ENCODE assay signal across 26 cellular contexts in genomic region chr13:112466132-112467025, GRCh38.
"Had no signal": no experiment of that assay in that cellular context is flagged by ENCODE, and none has a peak within 500 bp of the region (broad histone marks: within the 10 kb centered on the region; RNA-seq: fewer than 3 reads in every experiment).

No MANE protein-coding gene starts in this region.

- H3K27ac Mint-ChIP-seq: activated B cell treated with CpG ODN at 0.5 μM for 24 hours; activated CD8-positive, alpha-beta T cell treated with anti-CD3 and anti-CD28 coated beads for 36 hours; activated naive CD4-positive, alpha-beta T cell treated with anti-CD3 and anti-CD28 coated beads for 36 hours; activated naive CD8-positive, alpha-beta T cell treated with anti-CD3 and anti-CD28 coated beads for 36 hours; activated T-helper 1 cell treated with anti-CD3 and anti-CD28 coated beads, Interleukin-12 subunit alpha, Interleukin-12 subunit beta, Interleukin-2, Interleukin-4 antibody, amounts not matched to agents 30 ng/mL and 10 ng/mL and 1 ng/mL, durations not matched to agents 14 hours and 24 hours and 36 hours; immature natural killer cell; natural killer cell treated with Interleukin-12 subunit alpha and Interleukin-12 subunit beta and Interleukin-15 and Interleukin-18, amount 100 ng/mL, for 72 hours; T-helper 2 cell treated with Interferon-gamma antibody and Interleukin-4, amounts not matched to agents 5 μg/mL and 100 μg/mL, for 36 hours had no signal

- H3K36me3 ChIP-seq: adrenal gland, heart left ventricle, left lung, thoracic aorta, vagina had no signal

- H3K27me3 ChIP-seq: adrenal gland, body of pancreas, left lung, vagina had no signal

- H3K4me3 ChIP-seq: adrenal gland, body of pancreas, heart left ventricle, left lung, lung, mucosa of descending colon, thoracic aorta, vagina had no signal

- H3K36me3 Mint-ChIP-seq: natural killer cell treated with Interleukin-12 subunit alpha and Interleukin-12 subunit beta and Interleukin-15 and Interleukin-18, amount 100 ng/mL, for 72 hours had no signal

- FAIRE-seq: endothelial cell of umbilical vein had no signal

- H3K9me3 ChIP-seq: adrenal gland, body of pancreas, mucosa of descending colon, vagina had no signal

- H3K27me3 Mint-ChIP-seq: activated B cell treated with CpG ODN at 0.5 μM for 24 hours had no signal

- H3K4me3 Mint-ChIP-seq: activated B cell treated with CpG ODN at 0.5 μM for 24 hours; activated CD8-positive, alpha-beta T cell treated with anti-CD3 and anti-CD28 coated beads for 36 hours; activated naive CD4-positive, alpha-beta T cell treated with anti-CD3 and anti-CD28 coated beads for 36 hours; activated naive CD8-positive, alpha-beta T cell treated with anti-CD3 and anti-CD28 coated beads for 36 hours; activated T-helper 1 cell treated with anti-CD3 and anti-CD28 coated beads, Interleukin-12 subunit alpha, Interleukin-12 subunit beta, Interleukin-2, Interleukin-4 antibody, amounts not matched to agents 30 ng/mL and 10 ng/mL and 1 ng/mL, durations not matched to agents 14 hours and 24 hours and 36 hours; immature natural killer cell; natural killer cell treated with Interleukin-12 subunit alpha and Interleukin-12 subunit beta and Interleukin-15 and Interleukin-18, amount 100 ng/mL, for 72 hours; T-helper 2 cell treated with Interferon-gamma antibody and Interleukin-4, amounts not matched to agents 5 μg/mL and 100 μg/mL, for 36 hours had no signal

- ATAC-seq: activated CD8-positive, alpha-beta T cell treated with anti-CD3 and anti-CD28 coated beads for 36 hours; body of pancreas; left lung; mucosa of descending colon; natural killer cell treated with Interleukin-12 subunit alpha and Interleukin-12 subunit beta and Interleukin-15 and Interleukin-18, amount 100 ng/mL, for 72 hours; right cardiac atrium had no signal

- H3K27ac ChIP-seq: adrenal gland, body of pancreas, heart left ventricle, left lung, thoracic aorta, vagina had no signal

- H3K4me1 Mint-ChIP-seq: activated B cell treated with CpG ODN at 0.5 μM for 24 hours; activated naive CD8-positive, alpha-beta T cell treated with anti-CD3 and anti-CD28 coated beads for 36 hours; immature natural killer cell had no signal

- DNase-seq: activated B cell treated with CpG ODN at 0.5 μM for 24 hours; activated CD4-positive, alpha-beta T cell treated with anti-CD3 and anti-CD28 coated beads, Interleukin-2, amount 50 U/mL, for 1 hour; activated CD8-positive, alpha-beta T cell treated with anti-CD3 and anti-CD28 coated beads for 36 hours; activated effector memory CD4-positive, alpha-beta T cell treated with anti-CD3 and anti-CD28 coated beads, Interleukin-2, amount 50 U/mL, for 16 hours; activated naive CD4-positive, alpha-beta T cell treated with anti-CD3 and anti-CD28 coated beads for 36 hours; activated naive CD8-positive, alpha-beta T cell treated with anti-CD3 and anti-CD28 coated beads for 36 hours; activated T-cell treated with anti-CD3 and anti-CD28 coated beads, Interleukin-2, amount 50 U/mL, for 1 hour; adrenal gland; body of pancreas; foreskin fibroblast; hypothalamus; immature natural killer cell; kidney glomerular epithelial cell; right cardiac atrium; stimulated activated naive CD4-positive, alpha-beta T cell treated with Interleukin-2 at 50 U/mL for 16 hours; trophoblast cell had no signal

- H3K4me1 ChIP-seq: adrenal gland, body of pancreas, heart left ventricle, left lung, vagina had no signal

- H3K9me3 Mint-ChIP-seq: activated T-helper 1 cell treated with anti-CD3 and anti-CD28 coated beads, Interleukin-12 subunit alpha, Interleukin-12 subunit beta, Interleukin-2, Interleukin-4 antibody, amounts not matched to agents 30 ng/mL and 10 ng/mL and 1 ng/mL, durations not matched to agents 14 hours and 24 hours and 36 hours; natural killer cell treated with Interleukin-12 subunit alpha and Interleukin-12 subunit beta and Interleukin-15 and Interleukin-18, amount 100 ng/mL, for 72 hours; T-helper 2 cell treated with Interferon-gamma antibody and Interleukin-4, amounts not matched to agents 5 μg/mL and 100 μg/mL, for 36 hours had no signal
